9 cellular contexts compared by ENCODE assay signal in the genomic region with DNA sequence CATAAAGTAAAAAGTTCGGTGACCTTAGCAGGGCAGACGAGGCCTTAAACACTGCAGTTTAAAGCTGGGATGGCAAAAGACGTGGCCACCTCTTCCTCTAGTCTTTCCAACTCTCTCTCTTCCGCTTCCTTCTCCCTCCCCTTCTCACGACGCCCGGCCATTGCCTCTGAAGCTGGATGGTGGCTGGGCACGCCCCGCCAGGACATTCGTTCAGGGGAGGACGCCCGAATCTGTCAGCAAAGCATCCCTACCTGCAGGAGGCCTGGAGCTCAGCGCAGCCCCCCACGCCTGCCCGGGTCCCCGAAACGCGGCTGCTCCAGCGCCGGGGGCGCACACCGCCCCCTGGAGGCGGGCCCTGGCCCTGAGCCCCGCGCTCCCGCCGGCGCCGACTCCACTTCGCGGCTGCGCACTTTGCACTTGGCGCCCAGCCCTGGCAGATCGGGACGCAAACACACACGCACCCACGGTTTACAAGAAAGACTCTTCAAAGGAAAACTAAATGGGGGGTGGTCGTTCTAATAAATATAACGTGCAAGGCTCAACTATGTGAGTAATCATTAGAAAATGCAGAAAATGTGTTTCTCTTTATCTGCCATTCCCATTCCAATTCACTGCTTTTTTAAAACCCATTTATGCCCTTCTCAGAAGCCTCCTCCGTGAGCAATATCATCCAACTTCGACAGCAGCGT.
A peak's percentile ranks its signal among the peaks of the same experiment; 100 is the strongest.
DNase-seq lines count a peak whose midpoint lies in the region; ATAC-seq and TF ChIP-seq lines count a peak whose summit lies in the region.
"Had no signal": no experiment of that assay in that cellular context is flagged by ENCODE, and none has a peak within 500 bp of the region (broad histone marks: within the 10 kb centered on the region; RNA-seq: fewer than 3 reads in every experiment).

No MANE protein-coding gene starts in this region.

- TF ChIP-seq CTCF in foreskin fibroblast (IDR thresholded peaks at IDR 0.05; ENCODE audit: low read depth, low read length) = peak; percentile 70
- peak; percentile 63 for TF ChIP-seq CTCF in neutrophil (IDR thresholded peaks at IDR 0.05)

- H3K36me3 ChIP-seq in neutrophil = no peaks in the 10 kb centered on the region
- no peaks in the 10 kb centered on the region for H3K36me3 ChIP-seq in subcutaneous abdominal adipose tissue (ENCODE audit: control insufficient read depth in 5 of 5, insufficient read depth in 5 of 5, low read length in 5 of 5)

- no peaks in the 10 kb centered on the region for H3K9me3 ChIP-seq in neutrophil
- no peaks in the 10 kb centered on the region for H3K9me3 ChIP-seq in subcutaneous abdominal adipose tissue (ENCODE audit: control insufficient read depth in 5 of 5, low read length in 5 of 5)

- H3K27ac ChIP-seq in neutrophil (peak overlapping the region; percentile 1), subcutaneous abdominal adipose tissue (ENCODE audit: low read depth, low read length) (no peak overlapping the region)
- H3K27ac ChIP-seq: epithelial cell of prostate had no signal

- H3K27me3 ChIP-seq in neutrophil = peaks cover 13% of the 10 kb centered on the region
- no peaks in the 10 kb centered on the region for H3K27me3 ChIP-seq in subcutaneous abdominal adipose tissue (ENCODE audit: control insufficient read depth in 5 of 5, insufficient read depth in 4 of 5, low read length in 5 of 5)

- H3K9ac ChIP-seq in subcutaneous abdominal adipose tissue (ENCODE audit: low read length in 5 of 5) = peak overlapping the region; percentile 57 to 81 (median 68)

- H3K4me1 ChIP-seq in neutrophil (ENCODE audit: control insufficient read depth in 1 of 2, insufficient read depth in 1 of 2, low read depth in 1 of 2, low read length in 1 of 2) = peaks cover 7 to 18% of the 10 kb centered on the region in 2 experiments
- H3K4me1 ChIP-seq in subcutaneous abdominal adipose tissue (ENCODE audit: control insufficient read depth in 5 of 5, insufficient read depth in 5 of 5, low read length in 5 of 5) = peaks cover 0 to 25% (median 22%) of the 10 kb centered on the region in 5 donors

- DNase-seq in GM19238 (ENCODE audit: insufficient read length, low spot score) (peak; percentile 24), OCI-M2 (lab: John Stamatoyannopoulos, UW; ENCODE audit: unreplicated experiment) (peak; percentile 58), activated gamma-delta T cell (lab: John Stamatoyannopoulos, UW) (peak; percentile 40), foreskin fibroblast (peak; percentile 62 to 90)

- ATAC-seq in GM21619 (IDR thresholded peaks at IDR 0.05; ENCODE audit: unreplicated experiment) (no peak), GM19452 (IDR thresholded peaks at IDR 0.05; ENCODE audit: unreplicated experiment) (no peak)

- H3K4me3 ChIP-seq in foreskin fibroblast (ENCODE audit: low read depth in 1 of 2, low read length in 2 of 2) (peak overlapping the region; percentile 62 to 73), neutrophil (ENCODE audit: low read depth in 1 of 2, low read length in 1 of 2) (peak overlapping the region; percentile 62 to 64), subcutaneous abdominal adipose tissue (ENCODE audit: low read depth in 1 of 5, low read length in 5 of 5) (peak overlapping the region; percentile 86 to 96 (median 89))

Comparison
In these comparisons a context has a peak if more than half of its experiments do, and no peak if none do; other contexts are left out.
1. DNase-seq: peak in every context shown above with its lines; median percentile 76 in foreskin fibroblast; 58 in OCI-M2; 40 in activated gamma-delta T cell; 24 in GM19238.